ENCODE assay signal across 22 cellular contexts in the genomic region with DNA sequence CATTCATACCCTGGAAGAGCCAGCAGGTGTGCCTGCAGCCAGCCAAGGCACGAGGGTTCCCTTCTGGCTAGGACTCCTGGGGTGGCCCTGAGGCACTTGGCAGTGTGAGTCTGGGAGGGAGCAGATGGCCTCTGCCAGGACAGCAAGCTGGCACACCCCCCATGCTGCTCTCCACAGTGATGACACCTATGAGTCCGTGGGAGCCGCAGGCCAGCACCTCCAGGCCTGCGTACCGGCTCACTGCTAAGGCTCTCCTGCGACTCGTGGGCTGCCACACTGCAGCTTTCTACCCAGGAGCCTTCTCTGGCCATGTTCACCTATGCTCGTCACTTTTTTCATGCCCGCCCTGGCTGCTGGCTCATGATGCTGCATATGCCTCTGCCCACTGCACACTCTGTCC.
DNase-seq lines count a peak whose midpoint lies in the region; ATAC-seq, FAIRE-seq and TF ChIP-seq lines count a peak whose summit lies in the region.
"Had no signal": no experiment of that assay in that cellular context is flagged by ENCODE, and none has a peak within 500 bp of the region (broad histone marks: within the 10 kb centered on the region; RNA-seq: fewer than 3 reads in every experiment).

No MANE protein-coding gene starts in this region.

- intact Hi-C loops in Right ventricle myocardium superior (cut with DNase I) (no loop called here), psoas muscle (cut with DNase I) (no loop called here)

- TF ChIP-seq POLR2A in GM12891 (IDR thresholded peaks at IDR 0.05; ENCODE audit: low read depth, low read length) = no peak

- DNase-seq in GM12891 (ENCODE audit: insufficient read length, low spot score) = no peak
- peak; percentile 72 for DNase-seq in NCI-H69 (lab: John Stamatoyannopoulos, UW)
- peak; percentile 40 for DNase-seq in Right ventricle myocardium superior
- no peak for DNase-seq in psoas muscle
- no peak for DNase-seq in HUDEP-2 (lab: John Stamatoyannopoulos, UW; ENCODE audit: unreplicated experiment in 76 of 76)
- no peak for DNase-seq in H4 (ENCODE audit: low spot score)
- no peak for DNase-seq in NCI-H2227 treated with DMSO at 0.1 percent for 48 hours (lab: John Stamatoyannopoulos, UW)
- DNase-seq in iPS-NIHi7 (ENCODE audit: extremely low spot score) = no peak
- DNase-seq: activated gamma-delta T cell; CD4-positive, alpha-beta memory T cell; DMS79; natural killer cell; NCI-H2171; NCI-H774; PC-3; T-helper 17 cell had no signal

- ATAC-seq in Right ventricle myocardium superior (ENCODE audit: poor library complexity) (peak; percentile 30), psoas muscle (peak in 3 of 4 donors; percentile 19 to 76 (median 55))
- ATAC-seq: esophagus mucosa; PC-3; stimulated activated memory B cell treated with anti-CD40 and anti-IgM and Interleukin-4, amounts not matched to agents 10 μg/mL and 1 μg/mL and 100 μg/mL, for 72 hours; T-helper 17 cell had no signal

- FAIRE-seq in GM12891 (lab: Jason Lieb, UNC) = no peak
- FAIRE-seq: frontal cortex, H54 had no signal

- no peaks in the 10 kb centered on the region for H3K9me3 ChIP-seq in psoas muscle

- peaks cover 2 to 24% of the 10 kb centered on the region in 2 donors for H3K36me3 ChIP-seq in psoas muscle (ENCODE audit: insufficient read depth in 1 of 2, low read depth in 1 of 2)

- H3K27me3 ChIP-seq in psoas muscle (ENCODE audit: insufficient read depth in 3 of 3, low read length in 2 of 3) = no peaks in the 10 kb centered on the region

- WGBS in psoas muscle, 3 donors = 39 to 70% (median 48%) methylated on average over 9 of the region's 9 CpGs

- H3K27ac ChIP-seq in psoas muscle = no peak overlapping the region
- H3K27ac ChIP-seq: KMS-11, parathyroid adenoma had no signal

- no peak overlapping the region for H3K4me3 ChIP-seq in psoas muscle

- H3K4me1 ChIP-seq in psoas muscle = no peaks in the 10 kb centered on the region
- H3K4me1 ChIP-seq: parathyroid adenoma had no signal

- no peak for TF ChIP-seq CTCF in psoas muscle (IDR thresholded peaks at IDR 0.05)

TF ChIP-seq in GM12891, 5 proteins besides CTCF, POLR2A, EP300 and RAD21:
- TF ChIP-seq POU2F2 (IDR thresholded peaks at IDR 0.05; ENCODE audit: low read depth, low read length) (no peak), PAX5 (IDR thresholded peaks at IDR 0.05; ENCODE audit: insufficient read depth, low read length, severe bottlenecking) (no peak), TAF1 (IDR thresholded peaks at IDR 0.05; ENCODE audit: low read depth, low read length) (no peak), SPI1 (IDR thresholded peaks at IDR 0.05; ENCODE audit: low read depth, low read length) (no peak), POLR2AphosphoS5 (IDR thresholded peaks at IDR 0.05; ENCODE audit: low read depth, low read length) (0 out of 2 replicates have a peak, but pooled peaks have one; percentile 42)

Comparison
In these comparisons a context has a peak if more than half of its experiments do, and no peak if none do; other contexts are left out.
1. DNase-seq: peak in NCI-H69 (single experiment) and Right ventricle myocardium superior (single experiment); none in GM12891 (single experiment), psoas muscle (0 of 2), HUDEP-2 (0 of 76), H4 (single experiment), NCI-H2227 treated with DMSO at 0.1 percent for 48 hours (single experiment) and iPS-NIHi7 (single experiment).